8 cellular contexts compared by ENCODE assay signal in the genomic region with DNA sequence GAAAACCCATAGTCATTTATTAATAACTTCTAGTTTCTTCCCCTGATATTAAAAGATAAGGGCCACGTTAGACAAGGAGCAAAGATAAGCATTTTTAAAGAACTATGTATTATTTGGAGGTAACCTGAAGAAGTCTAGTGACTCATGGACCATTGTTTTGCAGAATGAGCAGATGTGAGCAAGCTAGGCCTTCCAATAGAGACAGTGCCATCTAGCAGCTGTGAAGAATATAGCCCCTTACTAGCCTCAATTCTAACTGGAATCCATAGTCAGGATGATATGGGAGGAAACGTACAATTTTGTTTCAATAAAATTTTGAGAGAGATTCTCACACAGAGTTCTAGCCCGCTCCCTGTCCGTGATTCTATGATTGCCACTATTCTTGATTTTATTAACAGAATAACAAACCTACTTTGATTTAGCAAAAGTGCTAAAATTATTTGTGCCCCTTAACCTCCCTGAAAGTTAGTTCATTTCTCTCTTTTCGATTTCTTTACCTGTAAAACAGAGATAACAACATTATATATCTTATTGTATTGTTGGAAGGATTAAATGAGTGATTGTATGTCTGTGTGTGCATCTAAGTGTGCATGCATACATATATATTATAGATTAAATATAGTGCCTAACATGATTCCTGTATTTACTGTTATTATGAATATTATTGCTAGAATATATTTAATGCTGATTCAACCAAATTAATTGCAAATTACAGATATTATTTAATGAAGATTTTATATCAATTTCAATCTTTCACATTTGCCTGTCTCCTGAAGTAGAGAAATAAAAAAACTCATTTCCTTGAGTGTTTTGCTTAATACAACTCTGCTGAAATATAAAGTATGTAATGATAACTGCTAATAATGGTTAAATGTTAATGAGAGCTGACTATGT. TPM values are rescaled to one million over a fixed set of nuclear protein-coding genes. Genes with fewer than 3 reads are reported as not detected.
DNase-seq lines count a peak whose midpoint lies in the region; ATAC-seq lines count a peak whose summit lies in the region.

No MANE protein-coding gene starts in this region.

- ATAC-seq in GM19035 (IDR thresholded peaks at IDR 0.05; ENCODE audit: unreplicated experiment): peak; percentile 77
- peak; percentile 94 for ATAC-seq in HG03442 (IDR thresholded peaks at IDR 0.05; ENCODE audit: unreplicated experiment)
- ATAC-seq in effector memory CD8-positive, alpha-beta T cell (replicated peaks): peak; percentile 62
- peak; percentile 53 to 63 for ATAC-seq in naive thymus-derived CD8-positive, alpha-beta T cell

- no peak overlapping the region for H3K27ac Mint-ChIP-seq in effector memory CD8-positive, alpha-beta T cell
- no peak overlapping the region for H3K27ac Mint-ChIP-seq in naive thymus-derived CD8-positive, alpha-beta T cell

- DNase-seq in Caki2 (ENCODE audit: low read depth) (peak; percentile 21), NT2/D1 (ENCODE audit: low read depth, low spot score) (peak; percentile 48), HuH-7 (ENCODE audit: low spot score) (no peak)
- DNase-seq in effector memory CD8-positive, alpha-beta T cell: no peak
- DNase-seq in naive thymus-derived CD8-positive, alpha-beta T cell: peak in 1 of 10 donors; percentile 7
- DNase-seq in stimulated activated CD4-positive, alpha-beta T cell treated with anti-CD3 and anti-CD28 coated beads, Interleukin-4, amount 100 ng/mL, for 1 hour: no peak

- in situ Hi-C loops in Caki2 (cut with HindIII; ENCODE audit: low pct_unique_long_range_greater_than_20kb, low sequenced_read_pairs): no loop called here

- H3K9me3 ChIP-seq in NT2/D1 (ENCODE audit: insufficient read depth, low read length): no peaks in the 10 kb centered on the region

- H3K9ac ChIP-seq in NT2/D1 (ENCODE audit: insufficient read length, low read depth): no peak overlapping the region

- H3K27me3 ChIP-seq in NT2/D1 (ENCODE audit: insufficient read depth, insufficient read length): no peaks in the 10 kb centered on the region

- no peaks in the 10 kb centered on the region for H3K36me3 ChIP-seq in NT2/D1 (ENCODE audit: insufficient read depth, insufficient read length, low read length)

- H3K27me3 Mint-ChIP-seq in effector memory CD8-positive, alpha-beta T cell: peaks cover 16 to 20% of the 10 kb centered on the region in 2 donors
- H3K27me3 Mint-ChIP-seq in naive thymus-derived CD8-positive, alpha-beta T cell: peaks cover 0 to 6% (median 2%) of the 10 kb centered on the region in 5 donors

- H3K4me1 ChIP-seq in NT2/D1 (ENCODE audit: insufficient read depth, insufficient read length): no peaks in the 10 kb centered on the region

- POLR2A ChIA-PET in naive thymus-derived CD8-positive, alpha-beta T cell (lab: Charles Lee): no interaction called here

- no peaks in the 10 kb centered on the region for H3K4me1 Mint-ChIP-seq in effector memory CD8-positive, alpha-beta T cell (ENCODE audit: low read depth in 2 of 2)
- no peaks in the 10 kb centered on the region for H3K4me1 Mint-ChIP-seq in naive thymus-derived CD8-positive, alpha-beta T cell

- H3K9me3 Mint-ChIP-seq in effector memory CD8-positive, alpha-beta T cell: no peaks in the 10 kb centered on the region
- H3K9me3 Mint-ChIP-seq in naive thymus-derived CD8-positive, alpha-beta T cell: peaks cover 0 to 3% (median under 1%) of the 10 kb centered on the region in 9 donors

- H3K4me3 Mint-ChIP-seq in effector memory CD8-positive, alpha-beta T cell: no peak overlapping the region
- H3K4me3 Mint-ChIP-seq in naive thymus-derived CD8-positive, alpha-beta T cell: no peak overlapping the region

- no peaks in the 10 kb centered on the region for H3K36me3 Mint-ChIP-seq in effector memory CD8-positive, alpha-beta T cell (ENCODE audit: insufficient read depth)
- peaks cover 0 to 2% (median 0%) of the 10 kb centered on the region in 3 donors for H3K36me3 Mint-ChIP-seq in naive thymus-derived CD8-positive, alpha-beta T cell

- no peak overlapping the region for H3K4me3 ChIP-seq in NT2/D1 (ENCODE audit: insufficient read length, low read depth)

RNA-seq across cellular contexts. Expression of a gene that starts 22.7 kb away (rescaled TPM):
- total RNA-seq in Caki2 (2014; rRNA removed; shearing (Covaris generic); ENCODE audit: low replicate concordance): not detected in 2 replicates
- total RNA-seq in naive thymus-derived CD8-positive, alpha-beta T cell: not detected
- polyA plus RNA-seq in naive thymus-derived CD8-positive, alpha-beta T cell: not detected

RNA-seq across cellular contexts. Expression of a gene that starts 48.1 kb away (rescaled TPM):
- 9.3 and 30.8 TPM in 2 replicates for total RNA-seq in Caki2 (2014; rRNA removed; shearing (Covaris generic); ENCODE audit: low replicate concordance)
- total RNA-seq in naive thymus-derived CD8-positive, alpha-beta T cell: 10 to 100 TPM; 51.2 to 54.2 TPM
- polyA plus RNA-seq in naive thymus-derived CD8-positive, alpha-beta T cell: 10 to 100 TPM; 39.5 to 45.7 (median 43.4) TPM

RNA-seq across cellular contexts. Expression of a gene that starts 53.4 kb away (rescaled TPM):
- 0.14 and 0.68 TPM in 2 replicates for total RNA-seq in Caki2 (2014; rRNA removed; shearing (Covaris generic); ENCODE audit: low replicate concordance)
- under 1 TPM; 0.39 to 0.77 TPM for total RNA-seq in naive thymus-derived CD8-positive, alpha-beta T cell
- polyA plus RNA-seq in naive thymus-derived CD8-positive, alpha-beta T cell: not detected

Comparison
In these comparisons a context has a peak if more than half of its experiments do, and no peak if none do; other contexts are left out.
1. DNase-seq: peak in Caki2 (single experiment) and NT2/D1 (single experiment); none in effector memory CD8-positive, alpha-beta T cell (0 of 3), HuH-7 (single experiment) and stimulated activated CD4-positive, alpha-beta T cell treated with anti-CD3 and anti-CD28 coated beads, Interleukin-4, amount 100 ng/mL, for 1 hour (single experiment).
2. Peak in every context shown above with its lines, with median percentiles within 50 percentile points of each other: ATAC-seq.